Comparison of ENCODE assay signal across 9 cellular contexts in genomic region chr14:50961606-50962259, GRCh38. TPM values are rescaled to one million over a fixed set of nuclear protein-coding genes. Genes with fewer than 3 reads are reported as not detected.
DNase-seq lines count a peak whose midpoint lies in the region; ATAC-seq and TF ChIP-seq lines count a peak whose summit lies in the region.
"Had no signal": no experiment of that assay in that cellular context is flagged by ENCODE, and none has a peak within 500 bp of the region (broad histone marks: within the 10 kb centered on the region; RNA-seq: fewer than 3 reads in every experiment).

No MANE protein-coding gene starts in this region.

- ATAC-seq in body of pancreas: peak; percentile 72
- ATAC-seq in GM19035 (IDR thresholded peaks at IDR 0.05; ENCODE audit: unreplicated experiment): no peak
- ATAC-seq: stimulated activated naive B cell treated with anti-CD40 and anti-IgM and Interleukin-4, amounts not matched to agents 10 μg/mL and 1 μg/mL and 100 μg/mL, for 72 hours had no signal

- DNase-seq in HK-2 (ENCODE audit: unreplicated experiment): peak; percentile 31
- peak in 2 of 4 donors; percentile 31 to 42 for DNase-seq in body of pancreas
- DNase-seq in left kidney (ENCODE audit: low read depth, low spot score): peak; percentile 70
- DNase-seq in transverse colon: no peak
- DNase-seq in GM19240 (ENCODE audit: insufficient read length, low spot score): no peak
- no peak for DNase-seq in activated CD4-positive, alpha-beta T cell treated with anti-CD3 and anti-CD28 coated beads, Interleukin-2, amount 50 U/mL, for 48 hours
- DNase-seq: KG1; stimulated activated naive B cell treated with anti-CD40 and anti-IgM and Interleukin-4, amounts not matched to agents 10 μg/mL and 1 μg/mL and 100 μg/mL, for 72 hours had no signal

- 40 to 47% methylated on average over 3 of the region's 3 CpGs for WGBS in body of pancreas, 2 donors
- WGBS in transverse colon (ENCODE audit: low coverage in 1 of 2), 2 donors: 58 to 60% methylated on average over 1 to 3 of the region's 3 CpGs

- in situ Hi-C loops in transverse colon (cut with MboI; ENCODE audit: low pct_ligation_motif_present in 1 of 4, low pct_unique_long_range_greater_than_20kb in 1 of 4, low sequenced_read_pairs in 3 of 4): loop anchor here in 3 of 4 donors (25.0 kb wide), 3 partner anchors 251 to 826 kb away; partner anchors contain the start of gene TMX1 (in 1 of the 3)

- H3K9me3 ChIP-seq in body of pancreas (no peaks in the 10 kb centered on the region), transverse colon (no peaks in the 10 kb centered on the region)

- no peak for TF ChIP-seq CTCF in body of pancreas (IDR thresholded peaks at IDR 0.05)
- TF ChIP-seq CTCF in transverse colon (IDR thresholded peaks at IDR 0.05): no peak

- no peak for TF ChIP-seq EP300 in transverse colon (IDR thresholded peaks at IDR 0.05; ENCODE audit: low read depth)

- intact Hi-C loops in body of pancreas (cut with DNase I): no loop called here
- intact Hi-C loops in transverse colon (cut with DNase I; ENCODE audit: low total_unique reads): no loop called here

- H3K4me3 ChIP-seq in body of pancreas: no peak overlapping the region
- no peak overlapping the region for H3K4me3 ChIP-seq in transverse colon

- no peak for TF ChIP-seq POLR2A in body of pancreas (IDR thresholded peaks at IDR 0.05)
- no peak for TF ChIP-seq POLR2A in transverse colon (IDR thresholded peaks at IDR 0.05)

- H3K36me3 ChIP-seq in body of pancreas (replicated peaks in 1 of 2; ENCODE audit: insufficient read depth in 1 of 2, low read depth in 2 of 2) (no peaks in the 10 kb centered on the region), transverse colon (no peaks in the 10 kb centered on the region)

- H3K27ac ChIP-seq in body of pancreas: peak overlapping the region in 3 of 4 donors; percentile 42 to 66 (median 49)
- H3K27ac ChIP-seq in transverse colon: peak overlapping the region; percentile 33 to 75 (median 70)

- H3K4me1 ChIP-seq in body of pancreas (peaks cover 29% of the 10 kb centered on the region), transverse colon (peaks cover 2 to 29% (median 9%) of the 10 kb centered on the region in 4 donors)

- H3K27me3 ChIP-seq in body of pancreas (no peaks in the 10 kb centered on the region), transverse colon (no peaks in the 10 kb centered on the region)

RNA-seq across cellular contexts. Expression of gene PYGL, which starts 17.4 kb away (rescaled TPM):
- total RNA-seq in body of pancreas (10 to 100 TPM; 11.5 to 11.9 TPM), transverse colon (10 to 100 TPM; 10.8 to 51.8 (median 26.0) TPM)

Comparison
In these comparisons a context has a peak if more than half of its experiments do, and no peak if none do; other contexts are left out.
1. DNase-seq: peak in HK-2 (single experiment) and left kidney (single experiment); none in transverse colon (single experiment), GM19240 (single experiment) and activated CD4-positive, alpha-beta T cell treated with anti-CD3 and anti-CD28 coated beads, Interleukin-2, amount 50 U/mL, for 48 hours (0 of 2).